Comparison of ENCODE assay signal across 1 cellular context in genomic region chr6:90484392-90484791, GRCh38.
TF ChIP-seq lines count a peak whose summit lies in the region.

No MANE protein-coding gene starts in this region.

TF ChIP-seq in neural cell, 6 proteins besides CTCF, POLR2A, EP300 and RAD21:
- TF ChIP-seq MXI1 (conservative IDR thresholded peaks at IDR 0.05; ENCODE audit: poor library complexity, severe bottlenecking) (no peak), EZH2 (IDR thresholded peaks at IDR 0.05; ENCODE audit: borderline replicate concordance, insufficient read depth, low read length, poor library complexity, severe bottlenecking) (no peak), POLR2AphosphoS5 (IDR thresholded peaks at IDR 0.05) (no peak), TAF1 (IDR thresholded peaks at IDR 0.05; ENCODE audit: low read depth) (no peak), SMC3 (conservative IDR thresholded peaks at IDR 0.05; ENCODE audit: poor library complexity) (no peak)
- TF ChIP-seq, protein P1, sequence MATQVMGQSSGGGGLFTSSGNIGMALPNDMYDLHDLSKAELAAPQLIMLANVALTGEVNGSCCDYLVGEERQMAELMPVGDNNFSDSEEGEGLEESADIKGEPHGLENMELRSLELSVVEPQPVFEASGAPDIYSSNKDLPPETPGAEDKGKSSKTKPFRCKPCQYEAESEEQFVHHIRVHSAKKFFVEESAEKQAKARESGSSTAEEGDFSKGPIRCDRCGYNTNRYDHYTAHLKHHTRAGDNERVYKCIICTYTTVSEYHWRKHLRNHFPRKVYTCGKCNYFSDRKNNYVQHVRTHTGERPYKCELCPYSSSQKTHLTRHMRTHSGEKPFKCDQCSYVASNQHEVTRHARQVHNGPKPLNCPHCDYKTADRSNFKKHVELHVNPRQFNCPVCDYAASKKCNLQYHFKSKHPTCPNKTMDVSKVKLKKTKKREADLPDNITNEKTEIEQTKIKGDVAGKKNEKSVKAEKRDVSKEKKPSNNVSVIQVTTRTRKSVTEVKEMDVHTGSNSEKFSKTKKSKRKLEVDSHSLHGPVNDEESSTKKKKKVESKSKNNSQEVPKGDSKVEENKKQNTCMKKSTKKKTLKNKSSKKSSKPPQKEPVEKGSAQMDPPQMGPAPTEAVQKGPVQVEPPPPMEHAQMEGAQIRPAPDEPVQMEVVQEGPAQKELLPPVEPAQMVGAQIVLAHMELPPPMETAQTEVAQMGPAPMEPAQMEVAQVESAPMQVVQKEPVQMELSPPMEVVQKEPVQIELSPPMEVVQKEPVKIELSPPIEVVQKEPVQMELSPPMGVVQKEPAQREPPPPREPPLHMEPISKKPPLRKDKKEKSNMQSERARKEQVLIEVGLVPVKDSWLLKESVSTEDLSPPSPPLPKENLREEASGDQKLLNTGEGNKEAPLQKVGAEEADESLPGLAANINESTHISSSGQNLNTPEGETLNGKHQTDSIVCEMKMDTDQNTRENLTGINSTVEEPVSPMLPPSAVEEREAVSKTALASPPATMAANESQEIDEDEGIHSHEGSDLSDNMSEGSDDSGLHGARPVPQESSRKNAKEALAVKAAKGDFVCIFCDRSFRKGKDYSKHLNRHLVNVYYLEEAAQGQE (IDR thresholded peaks at IDR 0.05; ENCODE audit: borderline replicate concordance) = no peak
